ENCODE assay signal across 21 cellular contexts in the genomic region with DNA sequence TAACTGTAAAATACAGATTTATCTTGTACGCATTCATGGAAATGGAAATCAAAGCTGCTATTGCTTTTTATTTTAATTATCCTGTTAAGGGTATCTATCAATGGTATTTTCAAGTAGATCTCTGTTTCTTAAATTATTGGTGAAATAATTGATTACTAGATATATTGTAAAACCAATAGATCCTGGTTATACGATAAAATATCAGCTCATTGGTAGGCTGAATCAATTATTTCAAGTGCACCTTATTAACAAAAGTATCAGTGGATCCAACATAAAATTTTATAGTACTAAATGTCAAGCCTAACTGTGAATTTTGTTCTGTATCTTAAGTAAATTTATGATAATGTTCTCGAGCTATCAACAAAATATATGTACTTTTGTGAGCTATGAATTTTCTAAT. TPM values are rescaled to one million over a fixed set of nuclear protein-coding genes. Genes with fewer than 3 reads are reported as not detected.
DNase-seq lines count a peak whose midpoint lies in the region; ATAC-seq, FAIRE-seq and TF ChIP-seq lines count a peak whose summit lies in the region.
"Had no signal": no experiment of that assay in that cellular context is flagged by ENCODE, and none has a peak within 500 bp of the region (broad histone marks: within the 10 kb centered on the region; RNA-seq: fewer than 3 reads in every experiment).

No MANE protein-coding gene starts in this region.

- no peaks in the 10 kb centered on the region for H4K20me1 ChIP-seq in K562 (replicated peaks; ENCODE audit: control insufficient read depth, insufficient read depth, low read length)
- H4K20me1 ChIP-seq: BLaER1 had no signal

- H3K27ac ChIP-seq in Panc1 (ENCODE audit: low read length), result peak overlapping the region; percentile 99; the same call in 1 of the 2 replicates
- H3K27ac ChIP-seq in K562 (ENCODE audit: extremely low read depth, low read depth, low read length), result no peak overlapping the region
- H3K27ac ChIP-seq: BLaER1 had no signal

- ATAC-seq in Panc1 (no peak), K562 (no peak), GM19023 (IDR thresholded peaks at IDR 0.05; ENCODE audit: unreplicated experiment) (no peak)

- BruUV-seq in Calu3 (replicated peaks; lab: Mats Ljungman, UMichigan), result no TSS peak
- no TSS peak for BruUV-seq in Panc1 (replicated peaks; lab: Mats Ljungman, UMichigan)
- no TSS peak for BruUV-seq in K562 (replicated peaks; lab: Mats Ljungman, UMichigan)

- no peak for TF ChIP-seq CTCF in Calu3 (IDR thresholded peaks at IDR 0.05; ENCODE audit: unreplicated experiment)
- TF ChIP-seq CTCF in Panc1 (IDR thresholded peaks at IDR 0.05), result no peak
- no peak for TF ChIP-seq CTCF in K562 (IDR thresholded peaks at IDR 0.05 in 2 of 3, conservative IDR thresholded peaks at IDR 0.05 in 1 of 3; ENCODE audit: insufficient read depth in 2 of 3, low read depth in 1 of 3, low read length in 3 of 3)

- peak overlapping the region; percentile 8 for H3K27ac Mint-ChIP-seq in Calu3 (ENCODE audit: unreplicated experiment)
- H3K27ac Mint-ChIP-seq: CD14-positive monocyte; CD4-positive, alpha-beta memory T cell; CD4-positive, CD25-positive, alpha-beta regulatory T cell; CD8-positive, alpha-beta memory T cell had no signal

- no peaks in the 10 kb centered on the region for H3K9me3 Mint-ChIP-seq in Calu3 (ENCODE audit: low read depth, unreplicated experiment)
- H3K9me3 Mint-ChIP-seq: CD14-positive monocyte; CD4-positive, alpha-beta memory T cell; CD4-positive, CD25-positive, alpha-beta regulatory T cell; CD8-positive, alpha-beta memory T cell had no signal

- H3K9ac ChIP-seq in K562 (ENCODE audit: insufficient read depth in 1 of 2, low read depth in 2 of 2, low read length in 2 of 2), result no peak overlapping the region
- H3K9ac ChIP-seq: BLaER1 had no signal

- H3K9me1 ChIP-seq in K562 (ENCODE audit: control insufficient read depth, insufficient read depth, low read length), result no peaks in the 10 kb centered on the region

- in situ Hi-C loops in Panc1 (cut with HindIII; ENCODE audit: low pct_unique_long_range_greater_than_20kb, low sequenced_read_pairs) (no loop called here), K562 (cut with MboI) (no loop called here)

- peaks cover 74% of the 10 kb centered on the region for H3K4me1 ChIP-seq in Panc1 (ENCODE audit: control insufficient read depth, insufficient read depth, low read length)
- H3K4me1 ChIP-seq in K562 (replicated peaks in 1 of 2; ENCODE audit: control insufficient read depth in 2 of 2, insufficient read depth in 2 of 2, low read length in 2 of 2), result peaks cover 3 to 4% of the 10 kb centered on the region in 2 experiments; a peak in 1 of 5 replicates

- no peak overlapping the region for H3K4me3 Mint-ChIP-seq in Calu3 (ENCODE audit: low read depth, unreplicated experiment)
- H3K4me3 Mint-ChIP-seq: CD14-positive monocyte; CD4-positive, alpha-beta memory T cell; CD4-positive, CD25-positive, alpha-beta regulatory T cell; CD8-positive, alpha-beta memory T cell had no signal

- no peak for TF ChIP-seq POLR2A in K562 (conservative IDR thresholded peaks at IDR 0.05)

- no peaks in the 10 kb centered on the region for H3K27me3 ChIP-seq in Panc1 (ENCODE audit: control insufficient read depth, insufficient read depth, low read length)
- H3K27me3 ChIP-seq in K562 (ENCODE audit: control insufficient read depth in 2 of 2, insufficient read depth in 2 of 2, low read length in 2 of 2), result no peaks in the 10 kb centered on the region
- H3K27me3 ChIP-seq: BE2C, BLaER1 had no signal

- no peak for TF ChIP-seq EP300 in K562 (IDR thresholded peaks at IDR 0.05; ENCODE audit: low read length)

- 90% methylated on average over 3 of the region's 3 CpGs for WGBS in K562 (ENCODE audit: insufficient coverage, low coverage, missing lambda C conversion rate)

- peaks cover 4% of the 10 kb centered on the region; the same call in 1 of the 3 replicates for H3K79me2 ChIP-seq in K562 (ENCODE audit: control insufficient read depth, insufficient read depth, low read length)

- H3K36me3 Mint-ChIP-seq in Calu3 (ENCODE audit: insufficient read depth, unreplicated experiment), result peaks cover 84% of the 10 kb centered on the region
- H3K36me3 Mint-ChIP-seq: CD14-positive monocyte had no signal

- H3K4me1 Mint-ChIP-seq in Calu3 (ENCODE audit: low read depth, unreplicated experiment), result peaks cover 49% of the 10 kb centered on the region
- H3K4me1 Mint-ChIP-seq: CD14-positive monocyte; CD4-positive, alpha-beta memory T cell had no signal

- no peak overlapping the region for H2AFZ ChIP-seq in K562 (ENCODE audit: low read depth, low read length)

- TF ChIP-seq RAD21 in K562 (CRISPR knock-in tag; conservative IDR thresholded peaks at IDR 0.05 in 1 of 2, IDR thresholded peaks at IDR 0.05 in 1 of 2), result no peak

- H3K27me3 Mint-ChIP-seq in Calu3 (ENCODE audit: unreplicated experiment), result no peaks in the 10 kb centered on the region
- H3K27me3 Mint-ChIP-seq: CD4-positive, alpha-beta memory T cell; CD4-positive, CD25-positive, alpha-beta regulatory T cell; CD8-positive, alpha-beta memory T cell had no signal

- no peak overlapping the region for H3K4me3 ChIP-seq in Panc1 (ENCODE audit: low read depth in 2 of 2, low read length in 2 of 2)
- no peak overlapping the region for H3K4me3 ChIP-seq in K562
- H3K4me3 ChIP-seq: BLaER1 had no signal

- CTCF ChIA-PET in Calu3 (lab: Charles Lee) (interaction anchor here (0.6 to 1.6 kb wide), 5 partner anchors 9 to 36 kb away, joined by 3 to 8 read pairs (median 3); no protein-coding TSS in a partner anchor), Panc1 (lab: Charles Lee) (interaction anchor here (0.6 to 1.2 kb wide), 2 partner anchors 35 to 358 kb away, joined by 3 to 4 read pairs; no protein-coding TSS in a partner anchor), K562 (lab: Yijun Ruan, JAX; ENCODE audit: low intra/inter-chr PET ratio) (no interaction called here)

- POLR2A ChIA-PET in Panc1 (lab: Charles Lee), result interaction anchor here (1.0 kb wide), 1 partner anchor 12 kb away, joined by 3 read pairs; no protein-coding TSS in a partner anchor
- POLR2A ChIA-PET in K562 (lab: Yijun Ruan, JAX), result interaction anchor here (0.8 to 1.4 kb wide), 2 partner anchors 11 to 172 kb away, joined by 3 read pairs; no protein-coding TSS in a partner anchor

- no peak overlapping the region for H3K4me2 ChIP-seq in K562 (ENCODE audit: insufficient read depth, low read length)
- H3K4me2 ChIP-seq: BLaER1 had no signal

- intact Hi-C loops in Calu3 (cut with micrococcal nuclease; ENCODE audit: unreplicated experiment) (no loop called here), Panc1 (cut with micrococcal nuclease; ENCODE audit: unreplicated experiment) (no loop called here), K562 (cut with micrococcal nuclease) (no loop called here)

- H3K36me3 ChIP-seq in Panc1 (ENCODE audit: control insufficient read depth, insufficient read depth, low read length), result peaks cover 27% of the 10 kb centered on the region
- H3K36me3 ChIP-seq in K562 (ENCODE audit: control insufficient read depth, insufficient read depth, low read length), result peaks cover 38% of the 10 kb centered on the region

- DNase-seq in Calu3 (no peak), Panc1 (ENCODE audit: low read depth, low spot score) (no peak), K562 (ENCODE audit: extremely low read depth in 1 of 4, low spot score in 3 of 4) (no peak)
- no peak for DNase-seq in stimulated activated CD4-positive, alpha-beta T cell treated with anti-CD3 and anti-CD28 coated beads, Interleukin-1b, Interleukin-23, amount 100 ng/mL, for 48 hours
- DNase-seq: 8988T; ACHN; BE2C; C1 segment of cervical spinal cord; CD4-positive, alpha-beta memory T cell; CD4-positive, CD25-positive, alpha-beta regulatory T cell; CD8-positive, alpha-beta memory T cell; COR-L47; DMS79 treated with DMSO at 0.1 percent for 48 hours; GF-D8 had no signal

- no peak for FAIRE-seq in K562 (lab: Jason Lieb, UNC)
- FAIRE-seq: D721Med, GM12892, GM18507, GM19239 had no signal

- H3K9me3 ChIP-seq in Panc1 (ENCODE audit: control insufficient read depth, insufficient read depth, low read depth, low read length), result no peaks in the 10 kb centered on the region
- no peaks in the 10 kb centered on the region for H3K9me3 ChIP-seq in K562 (replicated peaks; ENCODE audit: control insufficient read depth, insufficient read depth, low read depth, low read length)
- H3K9me3 ChIP-seq: BE2C, BLaER1 had no signal

RNA-seq across cellular contexts. Expression of gene PARD6B, which starts 21.8 kb away (rescaled TPM):
- total RNA-seq in Calu3 (2022) (114 and 127 TPM in 2 replicates), Panc1 (2021; ENCODE audit: unreplicated experiment) (132 TPM), K562 (2014; rRNA removed) (5.5 and 5.9 TPM in 2 replicates), K562 (2014; rRNA removed; fragmentation: Illumina TruSeq; extraction: Trizol) (10.4 and 12.7 TPM in 2 replicates), K562 (2015; rRNA removed; fragmentation: Illumina TruSeq; extraction: Trizol) (9.0 and 9.8 TPM in 2 replicates), K562 (2021) (12.0 and 12.3 TPM in 2 replicates)
- 11.2 TPM for polyA plus RNA-seq in Panc1 (2012; ENCODE audit: insufficient read length)
- 9.8 and 24.9 TPM in 2 replicates for total RNA-seq in K562 (2011; cell fraction: chromatin; rRNA removed; ENCODE audit: low replicate concordance)
- 5.3 and 6.2 TPM in 2 replicates for total RNA-seq in K562 (2011; cell fraction: nucleolus; rRNA removed)
- 12.7 and 15.3 TPM in 2 replicates for total RNA-seq in K562 (2011; cell fraction: nucleoplasm; rRNA removed)
- polyA plus RNA-seq in K562 (2011; rRNA removed) (4.5 and 5.3 TPM in 2 replicates), K562 (2014; fragmentation: Illumina TruSeq; extraction: Trizol) (1.7 and 2.5 TPM in 2 replicates), K562 (2014; fragmentation: Nextera tagmentation; extraction: Ambion mirVana) (1 to 10 TPM; 2.7 to 7.4 TPM), K562 (2014; rRNA removed) (2.5 and 2.6 TPM in 2 replicates)
- polyA plus RNA-seq in K562 (2011; cell fraction: cytosol; rRNA removed), result 1.5 and 2.7 TPM in 2 replicates
- polyA plus RNA-seq in K562 (2011; cell fraction: nucleus; rRNA removed), result 1.9 and 2.6 TPM in 2 replicates
- polyA plus RNA-seq in K562 (2012), result 0.96 and 1.2 TPM in 2 replicates
- polyA minus RNA-seq in K562 (2011; rRNA and poly(A)+ RNA removed), result 10.1 and 10.3 TPM in 2 replicates
- polyA minus RNA-seq in K562 (2011; cell fraction: cytosol; rRNA and poly(A)+ RNA removed), result 5.6 and 5.7 TPM in 2 replicates
- polyA minus RNA-seq in K562 (2011; cell fraction: nucleus; rRNA and poly(A)+ RNA removed), result 2.2 and 3.1 TPM in 2 replicates

RNA-seq across cellular contexts. Expression of gene BCAS4, which starts 41.7 kb away (rescaled TPM):
- total RNA-seq in Calu3 (2022) (11.3 and 13.5 TPM in 2 replicates), Panc1 (2021; ENCODE audit: unreplicated experiment) (34.8 TPM), K562 (2014; rRNA removed) (2.3 and 2.9 TPM in 2 replicates), K562 (2014; rRNA removed; fragmentation: Illumina TruSeq; extraction: Trizol) (0.47 and 0.64 TPM in 2 replicates), K562 (2015; rRNA removed; fragmentation: Illumina TruSeq; extraction: Trizol) (0.34 and 0.36 TPM in 2 replicates), K562 (2021) (1.5 and 2.0 TPM in 2 replicates)
- polyA plus RNA-seq in Panc1 (2012; ENCODE audit: insufficient read length), result 76.6 TPM
- 2.3 and 2.5 TPM in 2 replicates for total RNA-seq in K562 (2011; cell fraction: chromatin; rRNA removed; ENCODE audit: low replicate concordance)
- 0.26 and 1.0 TPM in 2 replicates for total RNA-seq in K562 (2011; cell fraction: nucleolus; rRNA removed)
- total RNA-seq in K562 (2011; cell fraction: nucleoplasm; rRNA removed), result 1.8 and 2.7 TPM in 2 replicates
- polyA plus RNA-seq in K562 (2011; rRNA removed) (0.65 and 1.1 TPM in 2 replicates), K562 (2014; fragmentation: Illumina TruSeq; extraction: Trizol) (0.25 and 1.5 TPM in 2 replicates), K562 (2014; fragmentation: Nextera tagmentation; extraction: Ambion mirVana) (under 1 TPM; 0.15 to 0.20 TPM), K562 (2014; rRNA removed) (0.40 and 2.1 TPM in 2 replicates)
- 1.2 and 2.1 TPM in 2 replicates for polyA plus RNA-seq in K562 (2011; cell fraction: cytosol; rRNA removed)
- polyA plus RNA-seq in K562 (2011; cell fraction: nucleus; rRNA removed), result 0.27 and 0.70 TPM in 2 replicates
- 0.87 and 1.4 TPM in 2 replicates for polyA plus RNA-seq in K562 (2012)
- 0.06 and 0.63 TPM in 2 replicates for polyA minus RNA-seq in K562 (2011; rRNA and poly(A)+ RNA removed)
- not detected in 2 replicates for polyA minus RNA-seq in K562 (2011; cell fraction: cytosol; rRNA and poly(A)+ RNA removed)
- polyA minus RNA-seq in K562 (2011; cell fraction: nucleus; rRNA and poly(A)+ RNA removed), result 0.22 and 1.2 TPM in 2 replicates
